In genomic region chr6:18261877-18262276, GRCh38 we compare ENCODE assay signal across 1 cellular context.
A peak's percentile ranks its signal among the peaks of the same experiment; 100 is the strongest.
TF ChIP-seq lines count a peak whose summit lies in the region.

No MANE protein-coding gene starts in this region.

TF ChIP-seq in HEK293, 187 proteins besides CTCF, POLR2A, EP300 and RAD21 (continued from another document):
- TF ChIP-seq PBX3 (CRISPR knock-in tag; IDR thresholded peaks at IDR 0.05) (no peak), ZNF112 (tag by site-specific recombination; IDR thresholded peaks at IDR 0.05) (no peak), HOXA7 (CRISPR knock-in tag; IDR thresholded peaks at IDR 0.05; ENCODE audit: borderline replicate concordance) (no peak), ZNF2 (tag by site-specific recombination; IDR thresholded peaks at IDR 0.05) (no peak), PRDM10 (tag by site-specific recombination; IDR thresholded peaks at IDR 0.05) (peak; percentile 75), ZNF354C (tag by site-specific recombination; IDR thresholded peaks at IDR 0.05; ENCODE audit: borderline replicate concordance, low read depth) (no peak), ZNF513 (tag by site-specific recombination; IDR thresholded peaks at IDR 0.05) (no peak), ZBTB17 (tag by site-specific recombination; IDR thresholded peaks at IDR 0.05) (no peak)
